Comparison of ENCODE assay signal across 13 cellular contexts in the genomic region with DNA sequence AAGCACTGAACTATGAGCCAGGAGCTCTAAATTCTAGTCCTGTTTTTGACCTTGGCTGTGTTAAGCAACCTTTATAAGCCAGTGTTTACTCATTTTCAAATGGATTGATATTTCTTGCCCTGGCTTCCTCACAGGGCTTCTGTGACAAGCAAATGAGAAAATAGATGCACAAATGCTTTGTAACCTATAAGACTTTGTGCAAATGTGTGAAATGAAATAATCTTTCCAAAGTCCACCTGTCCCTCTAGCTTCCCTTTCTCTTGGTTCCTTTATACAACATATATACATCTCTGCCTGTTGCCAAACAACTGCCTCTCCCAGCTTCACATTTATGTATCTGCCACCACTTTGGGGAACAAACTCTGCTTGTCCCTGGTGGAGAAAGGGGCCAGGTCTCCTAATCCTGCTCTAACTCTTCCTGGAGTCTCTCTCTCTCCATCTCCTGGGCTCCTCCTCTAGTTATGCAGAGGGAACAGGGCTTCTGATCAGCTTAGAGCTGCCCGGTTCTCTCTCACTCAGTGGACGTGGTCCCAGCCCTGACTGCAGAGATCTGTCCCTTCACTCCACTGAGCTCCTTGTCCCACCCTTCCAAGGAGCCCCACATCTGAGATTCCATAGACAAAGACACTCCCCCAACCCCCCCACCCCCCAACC. TPM values are rescaled to one million over a fixed set of nuclear protein-coding genes. Genes with fewer than 3 reads are reported as not detected.
DNase-seq lines count a peak whose midpoint lies in the region; ATAC-seq and TF ChIP-seq lines count a peak whose summit lies in the region.
"Had no signal": no experiment of that assay in that cellular context is flagged by ENCODE, and none has a peak within 500 bp of the region (broad histone marks: within the 10 kb centered on the region; RNA-seq: fewer than 3 reads in every experiment).

No MANE protein-coding gene starts in this region.

- H3K9me3 ChIP-seq in GM23248 (ENCODE audit: low read depth) (no peaks in the 10 kb centered on the region), SJSA1 (replicated peaks) (no peaks in the 10 kb centered on the region; the same call in 1 of the 2 replicates), fibroblast of lung (ENCODE audit: control insufficient read depth, insufficient read depth, low read depth, low read length) (no peaks in the 10 kb centered on the region), neuronal stem cell (replicated peaks in 1 of 2; ENCODE audit: control insufficient read depth in 2 of 2, insufficient read depth in 1 of 2, low read depth in 1 of 2, low read length in 2 of 2) (peaks cover 1 to 5% of the 10 kb centered on the region in 2 donors)

- H4K91ac ChIP-seq in neuronal stem cell (ENCODE audit: low read depth, low read length, poor library complexity) = no peak overlapping the region

- H3K36me3 ChIP-seq in GM23248 (ENCODE audit: low read depth) = no peaks in the 10 kb centered on the region
- H3K36me3 ChIP-seq in SJSA1 = no peaks in the 10 kb centered on the region
- H3K36me3 ChIP-seq in fibroblast of lung (ENCODE audit: control insufficient read depth, insufficient read depth, low read length) = no peaks in the 10 kb centered on the region
- no peaks in the 10 kb centered on the region for H3K36me3 ChIP-seq in neuronal stem cell (replicated peaks in 1 of 2; ENCODE audit: control insufficient read depth in 2 of 2, insufficient read depth in 2 of 2, low read length in 2 of 2)

- DNase-seq in GM23248 = peak; percentile 38
- DNase-seq in SJSA1 (ENCODE audit: low read depth in 1 of 2, low spot score in 2 of 2) = no peak
- DNase-seq in fibroblast of lung (ENCODE audit: low read depth in 2 of 2) = no peak
- no peak for DNase-seq in neuronal stem cell (ENCODE audit: low spot score)
- no peak for DNase-seq in activated CD4-positive, alpha-beta T cell treated with anti-CD3 and anti-CD28 coated beads for 48 hours
- DNase-seq: activated CD4-positive, alpha-beta memory T cell treated with anti-CD3 and anti-CD28 coated beads, Interleukin-2, amount 10 ng/mL, durations not matched to agents 7 days and 5 days; activated naive CD8-positive, alpha-beta T cell treated with anti-CD3 and anti-CD28 coated beads, Interleukin-2, amount 10 ng/mL, durations not matched to agents 7 days and 5 days; stimulated activated naive CD4-positive, alpha-beta T cell had no signal

- H2BK15ac ChIP-seq in neuronal stem cell (ENCODE audit: low read length) = no peak overlapping the region

- peak overlapping the region; percentile 41 for H3K27ac ChIP-seq in GM23248
- peak overlapping the region; percentile 92 for H3K27ac ChIP-seq in SJSA1
- peak overlapping the region; percentile 61 for H3K27ac ChIP-seq in fibroblast of lung (ENCODE audit: insufficient read depth, low read length)
- no peak overlapping the region for H3K27ac ChIP-seq in neuronal stem cell (replicated peaks; ENCODE audit: low read length)

- no peak overlapping the region for H3K23ac ChIP-seq in neuronal stem cell (ENCODE audit: low read depth, low read length, poor library complexity)

- no peak overlapping the region for H4K8ac ChIP-seq in neuronal stem cell (ENCODE audit: low read depth, low read length)

- H2BK120ac ChIP-seq in neuronal stem cell (ENCODE audit: low read depth, low read length) = no peak overlapping the region

- H3K4me3 ChIP-seq in GM23248 = no peak overlapping the region
- no peak overlapping the region for H3K4me3 ChIP-seq in SJSA1
- H3K4me3 ChIP-seq in fibroblast of lung (replicated peaks in 1 of 4; ENCODE audit: control extremely low read depth in 1 of 4, insufficient read depth in 1 of 4, low read depth in 3 of 4, low read length in 4 of 4) = no peak overlapping the region
- H3K4me3 ChIP-seq in neuronal stem cell (ENCODE audit: low read length in 2 of 2) = no peak overlapping the region
- H3K4me3 ChIP-seq: lung had no signal

- H3K4me1 ChIP-seq in GM23248 (ENCODE audit: insufficient read depth) = peaks cover 30% of the 10 kb centered on the region
- peaks cover 22% of the 10 kb centered on the region for H3K4me1 ChIP-seq in SJSA1 (replicated peaks)
- peaks cover 19% of the 10 kb centered on the region for H3K4me1 ChIP-seq in fibroblast of lung (ENCODE audit: control insufficient read depth, extremely low read depth, insufficient read depth, low read length)
- H3K4me1 ChIP-seq in neuronal stem cell (ENCODE audit: control insufficient read depth in 2 of 2, insufficient read depth in 1 of 2, low read depth in 1 of 2, low read length in 2 of 2) = peaks cover 4 to 19% of the 10 kb centered on the region in 2 donors

- H3K9me2 ChIP-seq in GM23248 (ENCODE audit: insufficient read depth) = no peaks in the 10 kb centered on the region

- H4K20me1 ChIP-seq in GM23248 (ENCODE audit: insufficient read depth) (no peaks in the 10 kb centered on the region), fibroblast of lung (ENCODE audit: control insufficient read depth, extremely low read depth, insufficient read depth, low read length) (no peaks in the 10 kb centered on the region)

- H2AK5ac ChIP-seq in neuronal stem cell (ENCODE audit: low read depth, low read length) = no peak overlapping the region

- H3K79me2 ChIP-seq in GM23248 (ENCODE audit: insufficient read depth) (no peaks in the 10 kb centered on the region), fibroblast of lung (ENCODE audit: control insufficient read depth, insufficient read depth, low read length) (no peaks in the 10 kb centered on the region)

- H3K27me3 ChIP-seq in GM23248 (replicated peaks; ENCODE audit: insufficient read depth) (no peaks in the 10 kb centered on the region), SJSA1 (replicated peaks) (no peaks in the 10 kb centered on the region), fibroblast of lung (ENCODE audit: control insufficient read depth, insufficient read depth, low read length) (no peaks in the 10 kb centered on the region), neuronal stem cell (ENCODE audit: control insufficient read depth in 3 of 3, insufficient read depth in 3 of 3, low read depth in 1 of 3, low read length in 3 of 3) (no peaks in the 10 kb centered on the region)

- H3F3A ChIP-seq in GM23248 (ENCODE audit: insufficient read depth) = peaks cover 26% of the 10 kb centered on the region; the same call in 1 of the 2 replicates

- 29 to 38% methylated on average over 2 of the region's 2 CpGs for WGBS in GM23248 (ENCODE audit: low coverage in 1 of 2, low lambda C conversion rate in 2 of 2, missing lambda C conversion rate in 2 of 2), 2 experiments
- WGBS in neuronal stem cell (ENCODE audit: extremely low coverage in 2 of 2, insufficient read length in 2 of 2, insufficient replicate concordance in 1 of 2), 2 donors = no CpG with 5 or more reads among the region's 2 CpGs

- H2BK12ac ChIP-seq in neuronal stem cell (ENCODE audit: low read length) = no peak overlapping the region

- H2AFZ ChIP-seq in GM23248 (no peak overlapping the region), fibroblast of lung (ENCODE audit: low read length) (no peak overlapping the region), neuronal stem cell (ENCODE audit: low read length) (peak overlapping the region; percentile 74)

- H3K4ac ChIP-seq in neuronal stem cell (ENCODE audit: low read length) = no peak overlapping the region

- no peak for ATAC-seq in GM19463 (IDR thresholded peaks at IDR 0.05; ENCODE audit: unreplicated experiment)
- ATAC-seq in HG03460 (IDR thresholded peaks at IDR 0.05; ENCODE audit: unreplicated experiment) = no peak
- no peak for ATAC-seq in HG03520 (IDR thresholded peaks at IDR 0.05; ENCODE audit: unreplicated experiment)

- H3K4me2 ChIP-seq in GM23248 (ENCODE audit: unreplicated experiment) = peak overlapping the region; percentile 29
- no peak overlapping the region for H3K4me2 ChIP-seq in fibroblast of lung (ENCODE audit: extremely low read depth, insufficient read depth, low read length)
- H3K4me2 ChIP-seq in neuronal stem cell (ENCODE audit: insufficient read depth, low read length, poor library complexity, severe bottlenecking) = no peak overlapping the region

- no peak for TF ChIP-seq CTCF in fibroblast of lung (conservative IDR thresholded peaks at IDR 0.05 in 1 of 2, IDR thresholded peaks at IDR 0.05 in 1 of 2; ENCODE audit: low read depth in 1 of 2, low read length in 2 of 2)

- H3K9ac ChIP-seq in GM23248 = peak overlapping the region; percentile 56
- H3K9ac ChIP-seq in fibroblast of lung (ENCODE audit: insufficient read depth, low read length) = peak overlapping the region; percentile 16
- H3K9ac ChIP-seq in neuronal stem cell (ENCODE audit: low read depth, low read length, poor library complexity) = no peak overlapping the region

- no peak overlapping the region for H3K18ac ChIP-seq in neuronal stem cell (ENCODE audit: low read length)

- no peaks in the 10 kb centered on the region for H3K79me1 ChIP-seq in neuronal stem cell (ENCODE audit: low read depth, low read length)

- H3K14ac ChIP-seq in neuronal stem cell (ENCODE audit: low read length) = no peak overlapping the region

- H2BK5ac ChIP-seq in neuronal stem cell (ENCODE audit: low read length) = no peak overlapping the region

- in situ Hi-C loops in GM23248 (cut with MboI) = no loop called here

RNA-seq across cellular contexts. Expression of a gene that starts 15.8 kb away (rescaled TPM):
- not detected in 2 replicates for total RNA-seq in GM23248 (2014; rRNA removed; shearing (Covaris generic))
- polyA plus RNA-seq in GM23248 (2016; fragmentation: Nextera tagmentation; extraction: Ambion mirVana) (0.30 TPM in 1 of 2 replicates, not detected in the other), fibroblast of lung (0.07 and 0.26 TPM in 2 replicates)
- total RNA-seq in SJSA1 (2014; rRNA removed; shearing (Covaris generic)) = 0.08 TPM in 1 of 2 replicates, not detected in the other
- total RNA-seq in fibroblast of lung = under 0.01 and 0.50 TPM in 2 replicates
- polyA plus RNA-seq in fibroblast of lung (2012) = 0.16 and 1.1 TPM in 2 replicates
- polyA minus RNA-seq in fibroblast of lung (ENCODE audit: low replicate concordance) = 3.8 TPM in 1 of 2 replicates, not detected in the other
- polyA plus RNA-seq in neuronal stem cell (2013, experiment 1 of 2) = 1.2 TPM
- polyA plus RNA-seq in neuronal stem cell (2013, experiment 2 of 2) = 1.3 TPM
- total RNA-seq: activated CD4-positive, alpha-beta memory T cell treated with anti-CD3 and anti-CD28 coated beads, Interleukin-2, amount 10 ng/mL, durations not matched to agents 7 days and 5 days; activated naive CD8-positive, alpha-beta T cell treated with anti-CD3 and anti-CD28 coated beads, Interleukin-2, amount 10 ng/mL, durations not matched to agents 7 days and 5 days had no signal
- polyA plus RNA-seq: BJ had no signal

RNA-seq across cellular contexts. Expression of a gene that starts 47.2 kb away (rescaled TPM):
- 247 and 343 TPM in 2 replicates for total RNA-seq in GM23248 (2014; rRNA removed; shearing (Covaris generic))
- polyA plus RNA-seq in GM23248 (2016; fragmentation: Nextera tagmentation; extraction: Ambion mirVana) = 183 and 197 TPM in 2 replicates
- 109 and 132 TPM in 2 replicates for total RNA-seq in SJSA1 (2014; rRNA removed; shearing (Covaris generic))
- total RNA-seq in fibroblast of lung = 141 and 157 TPM in 2 replicates
- polyA plus RNA-seq in fibroblast of lung = 182 and 257 TPM in 2 replicates
- 146 and 182 TPM in 2 replicates for polyA plus RNA-seq in fibroblast of lung (2012)
- polyA minus RNA-seq in fibroblast of lung (ENCODE audit: low replicate concordance) = 357 and 498 TPM in 2 replicates
- polyA plus RNA-seq in neuronal stem cell (2013, experiment 1 of 2) = 35.2 TPM
- polyA plus RNA-seq in neuronal stem cell (2013, experiment 2 of 2) = 34.5 TPM
